17 cellular contexts compared by ENCODE assay signal in genomic region chr3:12268050-12268449, GRCh38. TPM values are rescaled to one million over a fixed set of nuclear protein-coding genes. Genes with fewer than 3 reads are reported as not detected.
"Had no signal": no experiment of that assay in that cellular context is flagged by ENCODE, and none has a peak within 500 bp of the region (broad histone marks: within the 10 kb centered on the region; RNA-seq: fewer than 3 reads in every experiment).

No MANE protein-coding gene starts in this region.

- DNase-seq: activated CD4-positive, alpha-beta T cell treated with anti-CD3 and anti-CD28 coated beads, Interleukin-2, amount 50 U/mL, for 1 hour; activated naive CD4-positive, alpha-beta T cell treated with anti-CD3 and anti-CD28 coated beads, Interleukin-2, amount 10 ng/mL, durations not matched to agents 7 days and 5 days; activated T-cell treated with anti-CD3 and anti-CD28 coated beads for 4 hours; adrenal gland; cortex of kidney; effector memory CD4-positive, alpha-beta T cell; left cardiac atrium; mucosa of descending colon; naive thymus-derived CD8-positive, alpha-beta T cell; thyroid gland had no signal

- H3K36me3 ChIP-seq: adrenal gland, neutrophil, right atrium auricular region, thyroid gland, vagina had no signal

- H3K27ac ChIP-seq: adrenal gland, epithelial cell of prostate, neutrophil, right atrium auricular region, vagina had no signal

- FAIRE-seq: TTC549 had no signal

- H3K27me3 ChIP-seq: adrenal gland, neutrophil, right atrium auricular region, thyroid gland, vagina had no signal

- H3K9me3 ChIP-seq: adrenal gland, mucosa of descending colon, neutrophil, right atrium auricular region, thyroid gland, vagina had no signal

- H3K4me3 ChIP-seq: adrenal gland, mucosa of descending colon, right atrium auricular region, smooth muscle cell, thyroid gland, vagina had no signal

- H3K4me1 ChIP-seq: adrenal gland, right atrium auricular region, thyroid gland, vagina had no signal

- ATAC-seq: activated T-helper 17 cell treated with anti-CD3 and anti-CD28 coated beads, Interleukin-2, amount 50 U/mL, for 72 hours; mucosa of descending colon; naive thymus-derived CD8-positive, alpha-beta T cell had no signal

RNA-seq across cellular contexts. Expression of gene PPARG, which starts 20.8 kb away (rescaled TPM):
- total RNA-seq: naive thymus-derived CD8-positive, alpha-beta T cell had no signal
- polyA plus RNA-seq: naive thymus-derived CD8-positive, alpha-beta T cell had no signal
